24 cellular contexts compared by ENCODE assay signal in genomic region chr14:98270201-98270600, GRCh38.
"Had no signal": no experiment of that assay in that cellular context is flagged by ENCODE, and none has a peak within 500 bp of the region (broad histone marks: within the 10 kb centered on the region; RNA-seq: fewer than 3 reads in every experiment).

No MANE protein-coding gene starts in this region.

- H3K27ac Mint-ChIP-seq: nephron progenitor cell; stimulated activated naive B cell treated with anti-CD40 and anti-IgM and Interleukin-4, amounts not matched to agents 10 μg/mL and 1 μg/mL and 100 μg/mL, for 72 hours; stimulated activated naive CD8-positive, alpha-beta T cell treated with anti-CD3 and anti-CD28 coated beads, Interleukin-15, amount 100 ng/mL, for 72 hours had no signal

- H3K9me3 ChIP-seq: colonic mucosa, esophagus squamous epithelium, lower lobe of right lung, prostate gland, testis, upper lobe of right lung, vagina had no signal

- H3K27me3 Mint-ChIP-seq: naive thymus-derived CD4-positive, alpha-beta T cell; stimulated activated naive B cell treated with anti-CD40 and anti-IgM and Interleukin-4, amounts not matched to agents 10 μg/mL and 1 μg/mL and 100 μg/mL, for 72 hours; stimulated activated naive CD8-positive, alpha-beta T cell treated with anti-CD3 and anti-CD28 coated beads, Interleukin-15, amount 100 ng/mL, for 72 hours had no signal

- H3K4me2 ChIP-seq: hepatocyte had no signal

- H3K27me3 ChIP-seq: colonic mucosa, esophagus squamous epithelium, hepatocyte, sigmoid colon, testis, tibial nerve, upper lobe of right lung, vagina had no signal

- DNase-seq: colonic mucosa; dermis blood vessel endothelial cell; esophagus squamous epithelium; foreskin melanocyte; head of caudate nucleus; left cardiac atrium; left ventricle myocardium inferior; lower lobe of right lung; mesenchymal stem cell; naive thymus-derived CD4-positive, alpha-beta T cell; nephron progenitor cell; sigmoid colon; stimulated activated CD4-positive, alpha-beta T cell treated with anti-CD3 and anti-CD28 coated beads, Interleukin-2, amount 100 ng/mL, for 24 hours; stimulated activated CD4-positive, alpha-beta T cell treated with anti-CD3 and anti-CD28 coated beads, Interleukin-4, amount 100 ng/mL, for 4 hours; stimulated activated naive B cell treated with anti-CD40 and anti-IgM and Interleukin-4, amounts not matched to agents 10 μg/mL and 1 μg/mL and 100 μg/mL, for 72 hours; stimulated activated naive CD8-positive, alpha-beta T cell treated with anti-CD3 and anti-CD28 coated beads, Interleukin-15, amount 100 ng/mL, for 72 hours; testis; upper lobe of right lung had no signal

- H3K4me1 ChIP-seq: colonic mucosa, left ventricle myocardium inferior, lower lobe of right lung, parathyroid adenoma, prostate gland, sigmoid colon, testis, tibial nerve, upper lobe of right lung, vagina had no signal

- H3K36me3 ChIP-seq: colonic mucosa, esophagus squamous epithelium, left ventricle myocardium inferior, lower lobe of right lung, prostate gland, sigmoid colon, tibial nerve, upper lobe of right lung, vagina had no signal

- H3K4me3 ChIP-seq: colonic mucosa, esophagus squamous epithelium, hepatocyte, left ventricle myocardium inferior, lower lobe of right lung, prostate gland, sigmoid colon, skin epidermis, testis, tibial nerve, upper lobe of right lung, vagina had no signal

- H2AFZ ChIP-seq: hepatocyte, parathyroid adenoma had no signal

- H3K27ac ChIP-seq: colonic mucosa, esophagus squamous epithelium, hepatocyte, left ventricle myocardium inferior, lower lobe of right lung, parathyroid adenoma, prostate gland, sigmoid colon, skin epidermis, testis, tibial nerve, upper lobe of right lung, vagina had no signal

- H3K4me1 Mint-ChIP-seq: nephron progenitor cell; stimulated activated naive B cell treated with anti-CD40 and anti-IgM and Interleukin-4, amounts not matched to agents 10 μg/mL and 1 μg/mL and 100 μg/mL, for 72 hours had no signal

- H3K36me3 Mint-ChIP-seq: stimulated activated naive B cell treated with anti-CD40 and anti-IgM and Interleukin-4, amounts not matched to agents 10 μg/mL and 1 μg/mL and 100 μg/mL, for 72 hours had no signal

- H3K9ac ChIP-seq: parathyroid adenoma had no signal

- H3K4me3 Mint-ChIP-seq: naive thymus-derived CD4-positive, alpha-beta T cell; nephron progenitor cell; stimulated activated naive B cell treated with anti-CD40 and anti-IgM and Interleukin-4, amounts not matched to agents 10 μg/mL and 1 μg/mL and 100 μg/mL, for 72 hours; stimulated activated naive CD8-positive, alpha-beta T cell treated with anti-CD3 and anti-CD28 coated beads, Interleukin-15, amount 100 ng/mL, for 72 hours had no signal

- H3K79me2 ChIP-seq: hepatocyte, parathyroid adenoma had no signal
